1 cellular context compared by ENCODE assay signal in the genomic region with DNA sequence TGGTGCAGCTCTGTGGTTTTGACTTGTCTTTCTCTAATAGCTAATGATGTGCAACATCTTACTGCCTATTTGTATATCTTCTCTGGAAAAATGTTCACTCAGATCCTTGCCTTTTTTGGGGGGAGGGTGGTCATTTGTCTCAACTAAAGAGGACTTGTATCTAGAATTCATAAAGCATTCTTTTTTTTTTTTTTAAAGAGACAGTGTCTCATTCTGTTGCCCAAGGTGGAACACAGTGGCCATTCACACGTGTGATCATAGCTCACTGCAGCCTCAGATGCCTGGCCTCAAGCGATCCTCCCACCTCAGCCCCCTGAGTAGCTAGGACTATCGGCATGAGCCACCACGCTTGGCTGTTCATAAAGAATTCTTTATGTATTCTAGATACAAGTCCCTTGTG.
TF ChIP-seq lines count a peak whose summit lies in the region.

No MANE protein-coding gene starts in this region.

TF ChIP-seq in K562, 482 proteins besides CTCF, POLR2A, EP300 and RAD21 (continued from another document):
- TF ChIP-seq, protein P1, sequence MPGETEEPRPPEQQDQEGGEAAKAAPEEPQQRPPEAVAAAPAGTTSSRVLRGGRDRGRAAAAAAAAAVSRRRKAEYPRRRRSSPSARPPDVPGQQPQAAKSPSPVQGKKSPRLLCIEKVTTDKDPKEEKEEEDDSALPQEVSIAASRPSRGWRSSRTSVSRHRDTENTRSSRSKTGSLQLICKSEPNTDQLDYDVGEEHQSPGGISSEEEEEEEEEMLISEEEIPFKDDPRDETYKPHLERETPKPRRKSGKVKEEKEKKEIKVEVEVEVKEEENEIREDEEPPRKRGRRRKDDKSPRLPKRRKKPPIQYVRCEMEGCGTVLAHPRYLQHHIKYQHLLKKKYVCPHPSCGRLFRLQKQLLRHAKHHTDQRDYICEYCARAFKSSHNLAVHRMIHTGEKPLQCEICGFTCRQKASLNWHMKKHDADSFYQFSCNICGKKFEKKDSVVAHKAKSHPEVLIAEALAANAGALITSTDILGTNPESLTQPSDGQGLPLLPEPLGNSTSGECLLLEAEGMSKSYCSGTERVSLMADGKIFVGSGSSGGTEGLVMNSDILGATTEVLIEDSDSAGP (CRISPR knock-in tag; IDR thresholded peaks at IDR 0.05) = peak; percentile 71
- TF ChIP-seq ZNF384 (IDR thresholded peaks at IDR 0.05; ENCODE audit: low read depth, low read length) = peak; percentile 57
- no peak for TF ChIP-seq ZNF311 (CRISPR knock-in tag; IDR thresholded peaks at IDR 0.05)
